In the genomic region with DNA sequence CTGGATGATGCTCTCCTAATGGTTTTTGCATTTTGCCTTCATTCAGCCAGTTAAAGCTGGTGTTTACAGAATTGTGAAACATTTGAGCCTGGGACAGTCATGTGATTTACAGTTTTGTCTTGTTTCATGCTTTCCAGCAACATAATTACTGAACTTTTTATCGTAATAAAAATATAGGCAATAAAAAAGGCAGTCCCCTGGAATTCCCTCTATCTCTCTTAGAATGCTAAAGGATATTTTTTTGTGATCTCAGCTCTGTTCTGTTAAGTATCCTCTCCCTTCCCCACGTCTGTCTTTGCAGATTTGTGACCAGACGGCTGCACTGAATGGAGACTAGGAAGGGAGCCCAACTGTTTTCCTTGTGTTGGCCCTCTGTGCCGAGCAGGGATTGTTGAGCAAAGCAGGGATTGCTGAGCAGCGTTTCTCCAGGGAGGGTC, we compare ENCODE assay signal across 12 cellular contexts.
DNase-seq lines count a peak whose midpoint lies in the region; ATAC-seq, FAIRE-seq and TF ChIP-seq lines count a peak whose summit lies in the region.
"Had no signal": no experiment of that assay in that cellular context is flagged by ENCODE, and none has a peak within 500 bp of the region (broad histone marks: within the 10 kb centered on the region; RNA-seq: fewer than 3 reads in every experiment).

No MANE protein-coding gene starts in this region.

- no peak overlapping the region for H4K8ac ChIP-seq in H1 (ENCODE audit: extremely low read depth, insufficient read depth, low read length)

- H3K4me1 ChIP-seq in HEK293 (ENCODE audit: control insufficient read depth, insufficient read depth, low read length) (peaks cover 17% of the 10 kb centered on the region; the same call in 1 of the 2 replicates), H1 (replicated peaks in 1 of 4; ENCODE audit: control insufficient read depth in 3 of 4, insufficient read depth in 4 of 4, low read length in 3 of 4) (peaks cover 0 to 5% (median 0%) of the 10 kb centered on the region in 4 experiments; a peak in 1 of 7 replicates), HepG2 (ENCODE audit: insufficient read depth, low read length) (peaks cover 45% of the 10 kb centered on the region), smooth muscle cell (ENCODE audit: low read depth) (peaks cover 16% of the 10 kb centered on the region)
- H3K4me1 ChIP-seq: parathyroid adenoma had no signal

- peak overlapping the region; percentile 64; the same call in 1 of the 2 replicates for H2AFZ ChIP-seq in H1 (ENCODE audit: low read length)
- no peak overlapping the region for H2AFZ ChIP-seq in HepG2 (ENCODE audit: low read length)
- peak overlapping the region; percentile 84 for H2AFZ ChIP-seq in smooth muscle cell (ENCODE audit: low read depth)
- H2AFZ ChIP-seq: parathyroid adenoma had no signal

- 61% methylated on average over 5 of the region's 5 CpGs; no CpG with 5 or more reads in 1 of the 2 experiments for WGBS in H1 (ENCODE audit: extremely low coverage in 1 of 2, insufficient coverage in 1 of 2, insufficient read length in 1 of 2, insufficient replicate concordance in 2 of 2, low coverage in 1 of 2, low lambda C conversion rate in 2 of 2, missing lambda C conversion rate in 1 of 2), 2 experiments
- WGBS in HepG2 (ENCODE audit: low lambda C conversion rate) = 39% methylated on average over 5 of the region's 5 CpGs
- under 1% methylated on average over 5 of the region's 5 CpGs for WGBS in smooth muscle cell (ENCODE audit: low lambda C conversion rate)

- no peak overlapping the region for H3K23ac ChIP-seq in H1 (ENCODE audit: insufficient read length)

- no peak overlapping the region for H3K4ac ChIP-seq in H1 (replicated peaks; ENCODE audit: insufficient read length, low read depth, low read length)

- POLR2A ChIA-PET in HEK293 (lab: Yijun Ruan, JAX) = no interaction called here
- POLR2A ChIA-PET in H1 (lab: Charles Lee; ENCODE audit: partially characterized antibody) = no interaction called here
- POLR2A ChIA-PET in HepG2 (lab: Yijun Ruan, JAX) = no interaction called here

- H3K27ac ChIP-seq in HEK293 (ENCODE audit: extremely low read depth, low read depth, low read length) (no peak overlapping the region), H1 (ENCODE audit: low read depth, low read length) (no peak overlapping the region), HepG2 (ENCODE audit: extremely low read length, insufficient read depth, low read length) (peak overlapping the region; percentile 36), smooth muscle cell (ENCODE audit: low read depth) (peak overlapping the region; percentile 91)
- H3K27ac ChIP-seq: epithelial cell of prostate, parathyroid adenoma had no signal

- peaks cover 8% of the 10 kb centered on the region for H3F3A ChIP-seq in smooth muscle cell (ENCODE audit: low read depth)

- TF ChIP-seq EP300 in H1 (IDR thresholded peaks at IDR 0.05; ENCODE audit: borderline replicate concordance in 1 of 2, low read depth in 2 of 2, low read length in 2 of 2) (no peak), HepG2 (IDR thresholded peaks at IDR 0.05; ENCODE audit: low read depth in 2 of 2, low read length in 2 of 2) (no peak), HepG2 (CRISPR knock-in tag; IDR thresholded peaks at IDR 0.05; ENCODE audit: borderline replicate concordance) (no peak)

- TF ChIP-seq RAD21 in H1 (IDR thresholded peaks at IDR 0.05 in 1 of 2, conservative IDR thresholded peaks at IDR 0.05 in 1 of 2; ENCODE audit: low read depth in 2 of 2, low read length in 2 of 2) (no peak), HepG2 (CRISPR knock-in tag; IDR thresholded peaks at IDR 0.05) (no peak)

- intact Hi-C loops in HepG2 (cut with micrococcal nuclease; ENCODE audit: unreplicated experiment) = loop anchor here (10.0 kb wide), 1 partner anchor 110 kb away; no protein-coding TSS in a partner anchor

- H3K79me2 ChIP-seq in H1 (ENCODE audit: control insufficient read depth in 1 of 2, insufficient read depth in 2 of 2, low read length in 2 of 2) (no peaks in the 10 kb centered on the region), HepG2 (ENCODE audit: insufficient read depth, low read length) (no peaks in the 10 kb centered on the region), smooth muscle cell (ENCODE audit: low read depth) (no peaks in the 10 kb centered on the region)
- H3K79me2 ChIP-seq: parathyroid adenoma had no signal

- CTCF ChIA-PET in HEK293 (lab: Yijun Ruan, JAX) (interaction anchor here (1.0 to 1.2 kb wide), 2 partner anchors 42 to 79 kb away, joined by 3 to 4 read pairs; no protein-coding TSS in a partner anchor), H1 (lab: Charles Lee; ENCODE audit: partially characterized antibody) (interaction anchor here (0.8 to 1.7 kb wide), 6 partner anchors 13 to 179 kb away, joined by 3 to 5 read pairs (median 4); no protein-coding TSS in a partner anchor), HepG2 (lab: Yijun Ruan, JAX; ENCODE audit: low intra/inter-chr PET ratio, low total read pairs) (no interaction called here)

- no peaks in the 10 kb centered on the region for H3K79me1 ChIP-seq in H1 (ENCODE audit: low read depth, low read length)

- no peaks in the 10 kb centered on the region for H4K20me1 ChIP-seq in H1 (replicated peaks in 1 of 2; ENCODE audit: control insufficient read depth in 1 of 2, insufficient read depth in 2 of 2, low read length in 2 of 2)
- no peaks in the 10 kb centered on the region for H4K20me1 ChIP-seq in HepG2 (ENCODE audit: insufficient read depth, low read length)
- H4K20me1 ChIP-seq in smooth muscle cell (ENCODE audit: low read depth) = no peaks in the 10 kb centered on the region

- DNase-seq in H1 (ENCODE audit: low read depth in 1 of 2, low spot score in 2 of 2) (no peak), HepG2 (ENCODE audit: low spot score) (no peak), smooth muscle cell (lab: John Stamatoyannopoulos, UW; ENCODE audit: unreplicated experiment) (no peak), SIG-M5 treated with dmso at 0.1 percent for 504 hours (lab: John Stamatoyannopoulos, UW; ENCODE audit: unreplicated experiment) (no peak), NCI-H2081 treated with DMSO at 0.1 percent for 48 hours (lab: John Stamatoyannopoulos, UW) (no peak)
- no peak for DNase-seq in stimulated activated naive CD8-positive, alpha-beta T cell treated with anti-CD3 and anti-CD28 coated beads, Interleukin-15, Interleukin-2, amounts not matched to agents 100 U/mL and 50 U/mL, for 24 hours
- DNase-seq: activated T-cell treated with anti-CD3 and anti-CD28 coated beads, Interleukin-2, amount 50 U/mL, for 72 hours; stimulated activated naive B cell treated with anti-CD40 and anti-IgM and Interleukin-4, amounts not matched to agents 10 μg/mL and 1 μg/mL and 100 μg/mL, for 72 hours had no signal

- H2BK12ac ChIP-seq in H1 (ENCODE audit: low read depth, low read length) = no peak overlapping the region

- no peaks in the 10 kb centered on the region for H3K27me3 ChIP-seq in H1 (replicated peaks in 1 of 4; ENCODE audit: control insufficient read depth in 3 of 4, extremely low read depth in 1 of 4, insufficient read depth in 3 of 4, low read length in 3 of 4)
- no peaks in the 10 kb centered on the region for H3K27me3 ChIP-seq in HepG2 (ENCODE audit: control insufficient read depth in 1 of 2, insufficient read depth in 2 of 2, low read length in 2 of 2)
- no peaks in the 10 kb centered on the region for H3K27me3 ChIP-seq in smooth muscle cell (ENCODE audit: low read depth)

- H2AK5ac ChIP-seq in H1 (ENCODE audit: low read depth, low read length) = no peak overlapping the region

- no peaks in the 10 kb centered on the region for H3K23me2 ChIP-seq in H1 (ENCODE audit: low read depth, low read length)

- H3K9me3 ChIP-seq in HEK293 (ENCODE audit: control insufficient read depth, insufficient read depth, low read depth, low read length) (no peaks in the 10 kb centered on the region), H1 (ENCODE audit: insufficient read depth in 2 of 2, low read depth in 1 of 2, low read length in 1 of 2) (no peaks in the 10 kb centered on the region), HepG2 (ENCODE audit: low read length) (no peaks in the 10 kb centered on the region), smooth muscle cell (replicated peaks; ENCODE audit: low read depth) (no peaks in the 10 kb centered on the region)

- H2BK120ac ChIP-seq in H1 (replicated peaks; ENCODE audit: low read depth, low read length) = no peak overlapping the region

- no TSS peak for BruUV-seq in HepG2 (replicated peaks; lab: Mats Ljungman, UMichigan)

- TF ChIP-seq CTCF in HEK293 (tag by site-specific recombination; IDR thresholded peaks at IDR 0.05) (no peak), H1 (IDR thresholded peaks at IDR 0.05; ENCODE audit: control extremely low read depth in 1 of 3, insufficient read depth in 1 of 3, low read depth in 1 of 3, low read length in 3 of 3) (no peak), HepG2 (CRISPR knock-in tag; IDR thresholded peaks at IDR 0.05) (no peak), smooth muscle cell (IDR thresholded peaks at IDR 0.05; ENCODE audit: borderline replicate concordance, insufficient read depth, poor library complexity, severe bottlenecking) (no peak)

- in situ Hi-C loops in HepG2 (cut with HindIII; ENCODE audit: extremely low pct_ligation_motif_present, low pct_unique_long_range_greater_than_20kb) = no loop called here

- no peak overlapping the region for H2BK20ac ChIP-seq in H1 (ENCODE audit: low read length)

- H3K36me3 ChIP-seq in HEK293 (ENCODE audit: control insufficient read depth in 2 of 2, insufficient read depth in 1 of 2, low read length in 2 of 2) (no peaks in the 10 kb centered on the region), H1 (ENCODE audit: control insufficient read depth in 2 of 4, insufficient read depth in 4 of 4, low read length in 3 of 4) (no peaks in the 10 kb centered on the region), HepG2 (replicated peaks in 1 of 2; ENCODE audit: control insufficient read depth in 1 of 2, insufficient read depth in 2 of 2, low read length in 2 of 2) (no peaks in the 10 kb centered on the region), smooth muscle cell (ENCODE audit: low read depth) (no peaks in the 10 kb centered on the region)

- ATAC-seq in HepG2 (no peak; the same call in 2 of the 3 replicates), HG03469 (IDR thresholded peaks at IDR 0.05; ENCODE audit: unreplicated experiment) (no peak)
- no peak for ATAC-seq in stimulated activated naive CD8-positive, alpha-beta T cell treated with anti-CD3 and anti-CD28 coated beads, Interleukin-15, Interleukin-2, amounts not matched to agents 100 U/mL and 50 U/mL, for 24 hours
- ATAC-seq: activated T-cell treated with anti-CD3 and anti-CD28 coated beads, Interleukin-2, amount 50 U/mL, for 72 hours; stimulated activated naive B cell treated with anti-CD40 and anti-IgM and Interleukin-4, amounts not matched to agents 10 μg/mL and 1 μg/mL and 100 μg/mL, for 72 hours had no signal

- no peak for FAIRE-seq in H1 (lab: Jason Lieb, UNC)
- FAIRE-seq in HepG2 (lab: Jason Lieb, UNC) = no peak

- H3K56ac ChIP-seq in H1 (replicated peaks; ENCODE audit: insufficient read length, low read depth, low read length) = no peak overlapping the region

- H3K4me3 ChIP-seq in HEK293 (ENCODE audit: low read depth, low read length) = no peak overlapping the region
- no peak overlapping the region for H3K4me3 ChIP-seq in H1 (ENCODE audit: extremely low read depth in 1 of 4, insufficient read depth in 2 of 4, low read depth in 3 of 4, low read length in 4 of 4)
- H3K4me3 ChIP-seq in HepG2 (replicated peaks in 1 of 3; ENCODE audit: insufficient read depth in 1 of 3, low read depth in 2 of 3, low read length in 3 of 3) = no peak overlapping the region
- H3K4me3 ChIP-seq in smooth muscle cell = peak overlapping the region; percentile 21

- H3K9ac ChIP-seq in H1 (replicated peaks in 1 of 4; ENCODE audit: extremely low read depth in 1 of 4, low read depth in 3 of 4, low read length in 3 of 4) (no peak overlapping the region), HepG2 (ENCODE audit: insufficient read depth, low read depth, low read length) (no peak overlapping the region), smooth muscle cell (ENCODE audit: low read depth) (no peak overlapping the region)
- H3K9ac ChIP-seq: parathyroid adenoma had no signal

- H2BK15ac ChIP-seq in H1 (ENCODE audit: low read length) = no peak overlapping the region

- H4K5ac ChIP-seq in H1 (ENCODE audit: insufficient read length, low read depth, low read length) = no peak overlapping the region

- H2BK5ac ChIP-seq in H1 (ENCODE audit: low read depth, low read length) = no peak overlapping the region

- H3K4me2 ChIP-seq in H1 (ENCODE audit: insufficient read depth in 1 of 2, low read depth in 2 of 2, low read length in 2 of 2) (no peak overlapping the region; a peak in 1 of 4 replicates), HepG2 (ENCODE audit: low read depth, low read length) (peak overlapping the region; percentile 32), smooth muscle cell (peak overlapping the region; percentile 83)

- H3K14ac ChIP-seq in H1 (ENCODE audit: insufficient read length) = no peak overlapping the region

- H4K91ac ChIP-seq in H1 (replicated peaks; ENCODE audit: insufficient read length, low read length) = no peak overlapping the region

- no peak for TF ChIP-seq POLR2A in H1 (IDR thresholded peaks at IDR 0.05; ENCODE audit: control extremely low read depth in 1 of 2, low read depth in 2 of 2, low read length in 2 of 2)
- no peak for TF ChIP-seq POLR2A in HepG2 (IDR thresholded peaks at IDR 0.05; ENCODE audit: insufficient read depth in 1 of 2, low read depth in 2 of 2, low read length in 2 of 2)

- no peak overlapping the region for H3K18ac ChIP-seq in H1 (ENCODE audit: extremely low read depth, low read length)

Comparison
In these comparisons a context has a peak if more than half of its experiments do, and no peak if none do; other contexts are left out.
1. H3K27ac ChIP-seq: peak in HepG2 (single experiment) and smooth muscle cell (single experiment); none in HEK293 (single experiment) and H1 (single experiment).
2. H3K4me2 ChIP-seq: peak in HepG2 (single experiment) and smooth muscle cell (single experiment); none in H1 (0 of 2).